30 cellular contexts compared by ENCODE assay signal in the genomic region with DNA sequence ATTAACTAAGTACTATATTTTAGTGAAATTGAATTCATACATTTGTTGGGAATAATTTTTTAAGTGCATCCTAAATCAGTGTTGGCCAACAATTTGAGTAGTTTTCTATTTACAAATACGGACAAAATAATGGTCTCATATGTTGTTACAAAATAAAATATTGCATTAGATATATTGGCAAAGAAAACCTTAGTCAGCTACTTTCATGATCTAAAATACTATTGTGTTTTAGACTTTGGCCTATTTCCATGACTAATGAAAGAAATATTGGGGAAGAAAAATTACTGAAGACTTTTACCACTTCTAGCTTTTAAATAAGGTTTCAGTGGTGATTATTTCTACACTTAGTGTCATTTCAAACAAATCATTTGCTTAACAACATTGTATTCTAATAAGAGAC.
DNase-seq lines count a peak whose midpoint lies in the region; ATAC-seq, FAIRE-seq and TF ChIP-seq lines count a peak whose summit lies in the region.
"Had no signal": no experiment of that assay in that cellular context is flagged by ENCODE, and none has a peak within 500 bp of the region (broad histone marks: within the 10 kb centered on the region; RNA-seq: fewer than 3 reads in every experiment).

No MANE protein-coding gene starts in this region.

- BruUV-seq in HepG2 (replicated peaks; lab: Mats Ljungman, UMichigan) (no TSS peak), IMR-90 (replicated peaks; lab: Mats Ljungman, UMichigan) (no TSS peak)

- H3K27me3 ChIP-seq in HepG2 (ENCODE audit: control insufficient read depth in 1 of 2, insufficient read depth in 2 of 2, low read length in 2 of 2), result no peaks in the 10 kb centered on the region; a peak in 1 of 5 replicates
- no peaks in the 10 kb centered on the region for H3K27me3 ChIP-seq in right lobe of liver
- H3K27me3 ChIP-seq in IMR-90 (ENCODE audit: control insufficient read depth, insufficient read depth, low read length), result no peaks in the 10 kb centered on the region
- H3K27me3 ChIP-seq: BE2C; BLaER1; BLaER1 treated with 17β-estradiol and CSF1 and Interleukin-3, amounts not matched to agents 10 nM and 100 nM had no signal

- 0% methylated on average over 1 of the region's 1 CpG for WGBS in HepG2 (ENCODE audit: low lambda C conversion rate)
- 72% methylated on average over 1 of the region's 1 CpG for whole genome bisulfite sequencing in right lobe of liver (ENCODE audit: insufficient coverage, low coverage, low lambda C conversion rate, missing lambda C conversion rate)
- no CpG with 5 or more reads among the region's 1 CpG for WGBS in IMR-90 (ENCODE audit: extremely low coverage in 2 of 2, insufficient read length in 1 of 2), 2 experiments

- CTCF ChIA-PET in HepG2 (lab: Yijun Ruan, JAX; ENCODE audit: low intra/inter-chr PET ratio, low total read pairs), result no interaction called here
- CTCF ChIA-PET in IMR-90 (lab: Yijun Ruan, JAX), result no interaction called here

- no peaks in the 10 kb centered on the region for H4K20me1 ChIP-seq in HepG2 (ENCODE audit: insufficient read depth, low read length)
- no peaks in the 10 kb centered on the region for H4K20me1 ChIP-seq in IMR-90 (ENCODE audit: insufficient read depth, low read length)
- H4K20me1 ChIP-seq: BLaER1; BLaER1 treated with 17β-estradiol and CSF1 and Interleukin-3, amounts not matched to agents 10 nM and 100 nM had no signal

- H4K5ac ChIP-seq in IMR-90 (ENCODE audit: low read depth, low read length), result no peak overlapping the region

- ATAC-seq in HepG2, result no peak
- no peak for ATAC-seq in right lobe of liver
- no peak for ATAC-seq in IMR-90 (ENCODE audit: low read depth)
- ATAC-seq in stimulated activated naive CD8-positive, alpha-beta T cell treated with anti-CD3 and anti-CD28 coated beads, Interleukin-15, Interleukin-2, amounts not matched to agents 100 U/mL and 50 U/mL, for 24 hours, result no peak
- ATAC-seq: A549; CD8-positive, alpha-beta T cell had no signal

- H3K56ac ChIP-seq in IMR-90 (ENCODE audit: extremely low read depth, insufficient read depth, low read length), result no peak overlapping the region

- dilution Hi-C loops in IMR-90 (cut with HindIII; ENCODE audit: low sequenced_read_pairs, unreplicated experiment), result no loop called here

- H3K23ac ChIP-seq in IMR-90 (ENCODE audit: low read depth, low read length), result no peak overlapping the region

- H3K4me1 ChIP-seq in HepG2 (ENCODE audit: insufficient read depth, low read length), result no peaks in the 10 kb centered on the region
- H3K4me1 ChIP-seq in right lobe of liver, result no peaks in the 10 kb centered on the region
- H3K4me1 ChIP-seq in IMR-90 (ENCODE audit: control insufficient read depth, insufficient read depth, low read length), result no peaks in the 10 kb centered on the region
- H3K4me1 ChIP-seq: A549; BE2C; BLaER1; BLaER1 treated with 17β-estradiol and CSF1 and Interleukin-3, amounts not matched to agents 10 nM and 100 nM; Caco-2 had no signal

- no peaks in the 10 kb centered on the region for H3K9me1 ChIP-seq in IMR-90 (ENCODE audit: insufficient read depth, low read length)

- no peak overlapping the region for H4K91ac ChIP-seq in IMR-90 (ENCODE audit: insufficient read depth, low read depth, low read length)

- TF ChIP-seq EP300 in HepG2 (IDR thresholded peaks at IDR 0.05; ENCODE audit: low read depth in 2 of 2, low read length in 2 of 2) (no peak), HepG2 (CRISPR knock-in tag; IDR thresholded peaks at IDR 0.05; ENCODE audit: borderline replicate concordance) (no peak)

- TF ChIP-seq POLR2A in HepG2 (IDR thresholded peaks at IDR 0.05; ENCODE audit: insufficient read depth in 1 of 2, low read depth in 2 of 2, low read length in 2 of 2) (no peak), right lobe of liver (IDR thresholded peaks at IDR 0.05) (no peak), IMR-90 (IDR thresholded peaks at IDR 0.05; ENCODE audit: low read depth, low read length) (no peak)

- H3K79me1 ChIP-seq in IMR-90 (ENCODE audit: low read depth in 1 of 2, low read length in 2 of 2), result no peaks in the 10 kb centered on the region

- DNase-seq in HepG2 (ENCODE audit: low spot score) (no peak), right lobe of liver (no peak), IMR-90 (no peak)
- no peak for DNase-seq in stimulated activated naive CD8-positive, alpha-beta T cell treated with anti-CD3 and anti-CD28 coated beads, Interleukin-15, Interleukin-2, amounts not matched to agents 100 U/mL and 50 U/mL, for 24 hours
- DNase-seq: 8988T; ACHN; AML-193; BE2C; C1 segment of cervical spinal cord; Caco-2; Calu3; CD4-positive, alpha-beta memory T cell; CD4-positive, alpha-beta T cell; CD4-positive, CD25-positive, alpha-beta regulatory T cell; CD8-positive, alpha-beta memory T cell; CD8-positive, alpha-beta T cell; COR-L47; DMS 273 treated with DMSO at 0.1 percent for 48 hours; DMS153; DMS53; DMS79; DMS79 treated with DMSO at 0.1 percent for 48 hours; DND-41; EL had no signal

- H3K4me2 ChIP-seq in HepG2 (ENCODE audit: low read depth, low read length) (no peak overlapping the region), IMR-90 (ENCODE audit: low read depth, low read length) (no peak overlapping the region)
- H3K4me2 ChIP-seq: A549; BLaER1; BLaER1 treated with 17β-estradiol and CSF1 and Interleukin-3, amounts not matched to agents 10 nM and 100 nM had no signal

- TF ChIP-seq RAD21 in HepG2 (CRISPR knock-in tag; IDR thresholded peaks at IDR 0.05) (no peak), IMR-90 (IDR thresholded peaks at IDR 0.05; ENCODE audit: low read length) (no peak)

- H2AFZ ChIP-seq in HepG2 (ENCODE audit: low read length) (no peak overlapping the region), IMR-90 (replicated peaks; ENCODE audit: low read length, poor library complexity) (no peak overlapping the region)

- intact Hi-C loops in HepG2 (cut with micrococcal nuclease; ENCODE audit: unreplicated experiment), result no loop called here
- intact Hi-C loops in right lobe of liver (cut with DNase I), result no loop called here
- intact Hi-C loops in IMR-90 (cut with micrococcal nuclease), result no loop called here

- H2BK5ac ChIP-seq in IMR-90 (ENCODE audit: low read depth, low read length, poor library complexity, severe bottlenecking), result no peak overlapping the region

- H2BK15ac ChIP-seq in IMR-90 (ENCODE audit: low read depth, low read length), result no peak overlapping the region

- POLR2A ChIA-PET in HepG2 (lab: Yijun Ruan, JAX), result no interaction called here
- POLR2A ChIA-PET in IMR-90 (lab: Charles Lee; ENCODE audit: unreplicated experiment), result no interaction called here

- H3K36me3 ChIP-seq in HepG2 (replicated peaks in 1 of 2; ENCODE audit: control insufficient read depth in 1 of 2, insufficient read depth in 2 of 2, low read length in 2 of 2) (no peaks in the 10 kb centered on the region), right lobe of liver (no peaks in the 10 kb centered on the region), IMR-90 (ENCODE audit: control insufficient read depth, insufficient read depth, low read length) (no peaks in the 10 kb centered on the region)
- H3K36me3 ChIP-seq: BE2C; BLaER1; BLaER1 treated with 17β-estradiol and CSF1 and Interleukin-3, amounts not matched to agents 10 nM and 100 nM had no signal

- no peak overlapping the region for H3K4ac ChIP-seq in IMR-90 (ENCODE audit: low read depth, low read length)

- H3K79me2 ChIP-seq in HepG2 (ENCODE audit: insufficient read depth, low read length), result no peaks in the 10 kb centered on the region

- no peak overlapping the region for H3K18ac ChIP-seq in IMR-90 (ENCODE audit: low read depth, low read length)

- no peak overlapping the region for H2AK5ac ChIP-seq in IMR-90 (ENCODE audit: low read depth, low read length)

- H3K27ac ChIP-seq in HepG2 (ENCODE audit: extremely low read length, insufficient read depth, low read length), result no peak overlapping the region
- H3K27ac ChIP-seq in right lobe of liver, result no peak overlapping the region
- no peak overlapping the region for H3K27ac ChIP-seq in IMR-90 (ENCODE audit: insufficient read depth, low read length)
- H3K27ac ChIP-seq: 22Rv1; A549; BLaER1; BLaER1 treated with 17β-estradiol and CSF1 and Interleukin-3, amounts not matched to agents 10 nM and 100 nM; C4-2B had no signal

- H2BK20ac ChIP-seq in IMR-90 (ENCODE audit: low read depth, low read length), result no peak overlapping the region

- no peak overlapping the region for H2BK120ac ChIP-seq in IMR-90 (ENCODE audit: low read depth, low read length)

- FAIRE-seq in HepG2 (lab: Jason Lieb, UNC), result no peak
- FAIRE-seq: A549, D721Med had no signal

- H3K9me3 ChIP-seq in HepG2 (ENCODE audit: low read length), result no peaks in the 10 kb centered on the region
- no peaks in the 10 kb centered on the region for H3K9me3 ChIP-seq in right lobe of liver
- H3K9me3 ChIP-seq in IMR-90 (ENCODE audit: control insufficient read depth, insufficient read depth, low read length), result peaks cover 3% of the 10 kb centered on the region; the same call in 1 of the 2 replicates
- H3K9me3 ChIP-seq: A549; BE2C; BLaER1; BLaER1 treated with 17β-estradiol and CSF1 and Interleukin-3, amounts not matched to agents 10 nM and 100 nM; Caco-2 had no signal

- no peak overlapping the region for H4K8ac ChIP-seq in IMR-90 (ENCODE audit: low read depth in 2 of 2, low read length in 2 of 2)

- H3K9ac ChIP-seq in HepG2 (ENCODE audit: insufficient read depth, low read depth, low read length), result no peak overlapping the region
- no peak overlapping the region for H3K9ac ChIP-seq in IMR-90 (ENCODE audit: low read depth, low read length)
- H3K9ac ChIP-seq: BLaER1; BLaER1 treated with 17β-estradiol and CSF1 and Interleukin-3, amounts not matched to agents 10 nM and 100 nM had no signal

- TF ChIP-seq CTCF in HepG2 (CRISPR knock-in tag; IDR thresholded peaks at IDR 0.05) (no peak), right lobe of liver (IDR thresholded peaks at IDR 0.05) (no peak), IMR-90 (conservative IDR thresholded peaks at IDR 0.05; ENCODE audit: low read depth, low read length) (no peak)

- H3K4me3 ChIP-seq in HepG2 (replicated peaks in 1 of 3; ENCODE audit: insufficient read depth in 1 of 3, low read depth in 2 of 3, low read length in 3 of 3) (no peak overlapping the region), right lobe of liver (no peak overlapping the region), IMR-90 (ENCODE audit: insufficient read depth, low read depth, low read length) (no peak overlapping the region)
- H3K4me3 ChIP-seq: A549; BLaER1; BLaER1 treated with 17β-estradiol and CSF1 and Interleukin-3, amounts not matched to agents 10 nM and 100 nM had no signal

- H3K14ac ChIP-seq in IMR-90 (replicated peaks; ENCODE audit: low read depth, low read length), result no peak overlapping the region

- in situ Hi-C loops in HepG2 (cut with HindIII; ENCODE audit: extremely low pct_ligation_motif_present, low pct_unique_long_range_greater_than_20kb) (no loop called here), IMR-90 (cut with MboI; ENCODE audit: low sequenced_read_pairs) (no loop called here)

- H2AK9ac ChIP-seq in IMR-90 (replicated peaks; ENCODE audit: low read depth, low read length, poor library complexity), result no peak overlapping the region

TF ChIP-seq in HepG2, 621 proteins besides CTCF, POLR2A, EP300 and RAD21 (continues in another document):
- peak; percentile 75 for TF ChIP-seq MAFF (IDR thresholded peaks at IDR 0.05; ENCODE audit: low read depth, low read length)

TF ChIP-seq in IMR-90, 13 proteins besides CTCF, POLR2A, EP300 and RAD21:
- TF ChIP-seq MAFK (IDR thresholded peaks at IDR 0.05; ENCODE audit: low read depth, low read length) (peak; percentile 44; the same call in 1 of the 2 replicates), FOS (IDR thresholded peaks at IDR 0.05; ENCODE audit: low read depth, low read length) (no peak), CEBPB (IDR thresholded peaks at IDR 0.05; ENCODE audit: low read depth, low read length) (no peak)
